Comparison of ENCODE assay signal across 29 cellular contexts in the genomic region with DNA sequence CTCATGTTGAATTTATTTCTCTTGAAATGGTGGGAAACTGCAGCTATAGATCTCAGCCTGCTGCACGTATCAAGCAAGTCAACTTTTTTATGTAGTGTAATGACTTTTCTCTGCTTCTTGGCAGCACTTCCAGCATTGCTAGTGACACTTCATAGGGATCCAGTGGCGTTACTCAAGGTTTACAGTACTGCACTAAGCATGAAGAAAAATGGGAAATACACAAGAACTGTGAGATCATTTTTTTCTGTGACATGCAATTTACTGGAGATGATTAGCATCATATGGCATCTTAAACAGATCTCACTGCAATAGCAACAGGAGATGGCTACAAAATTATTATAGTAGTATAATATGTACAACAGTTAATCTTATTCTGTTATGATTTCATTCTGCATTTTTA.
"Had no signal": no experiment of that assay in that cellular context is flagged by ENCODE, and none has a peak within 500 bp of the region (broad histone marks: within the 10 kb centered on the region; RNA-seq: fewer than 3 reads in every experiment).

No MANE protein-coding gene starts in this region.

- H3K4me1 ChIP-seq: ascending aorta, body of pancreas had no signal

- H3K4me3 ChIP-seq: ascending aorta, body of pancreas, SK-N-MC had no signal

- H3K27me3 ChIP-seq: ascending aorta, body of pancreas had no signal

- H3K4me1 Mint-ChIP-seq: activated naive CD8-positive, alpha-beta T cell treated with anti-CD3 and anti-CD28 coated beads, Interleukin-2, amount 10 ng/mL, durations not matched to agents 7 days and 5 days; T-cell had no signal

- H3K27me3 Mint-ChIP-seq: activated naive CD8-positive, alpha-beta T cell treated with anti-CD3 and anti-CD28 coated beads, Interleukin-2, amount 10 ng/mL, durations not matched to agents 7 days and 5 days; T-cell had no signal

- H3K27ac ChIP-seq: ascending aorta, body of pancreas, SK-N-MC had no signal

- H3K27ac Mint-ChIP-seq: activated CD8-positive, alpha-beta T cell treated with anti-CD3 and anti-CD28 coated beads, Interleukin-2, amount 10 ng/mL, durations not matched to agents 7 days and 5 days; activated naive CD8-positive, alpha-beta T cell treated with anti-CD3 and anti-CD28 coated beads, Interleukin-2, amount 10 ng/mL, durations not matched to agents 7 days and 5 days; T-cell had no signal

- DNase-seq: activated CD4-positive, alpha-beta T cell treated with anti-CD3 and anti-CD28 coated beads for 4 hours; activated CD4-positive, alpha-beta T cell treated with anti-CD3 and anti-CD28 coated beads, Interleukin-2, amount 50 U/mL, for 4 hours; activated CD8-positive, alpha-beta memory T cell treated with anti-CD3 and anti-CD28 coated beads, Interleukin-2, amount 50 U/mL, for 48 hours; activated CD8-positive, alpha-beta T cell treated with anti-CD3 and anti-CD28 coated beads, Interleukin-2, amount 10 ng/mL, durations not matched to agents 7 days and 5 days; activated naive CD4-positive, alpha-beta T cell treated with anti-CD3 and anti-CD28 coated beads, Interleukin-2, amount 50 U/mL, for 16 hours; activated naive CD8-positive, alpha-beta T cell treated with anti-CD3 and anti-CD28 coated beads, Interleukin-2, amount 10 ng/mL, durations not matched to agents 7 days and 5 days; activated T-cell treated with anti-CD3 and anti-CD28 coated beads, Interleukin-2, amount 50 U/mL, for 1 hour; amniotic stem cell; body of pancreas; IMR-90; Kasumi-1; KBM-7; MM.1S; NCI-H1105 treated with DMSO at 0.1 percent for 48 hours; NCI-H1436 treated with DMSO at 0.1 percent for 48 hours; NCI-H187; NCI-H2081; NCI-H510A treated with DMSO at 0.1 percent for 48 hours; NCI-H69; NK-92 treated with Interleukin-12 subunit alpha and Interleukin-12 subunit beta, amount 100 ng/mL, for 24 hours; OCI-M1; RPMI8226; T-cell; T-helper 2 cell had no signal

- H3K4me3 Mint-ChIP-seq: activated CD8-positive, alpha-beta T cell treated with anti-CD3 and anti-CD28 coated beads, Interleukin-2, amount 10 ng/mL, durations not matched to agents 7 days and 5 days; activated naive CD8-positive, alpha-beta T cell treated with anti-CD3 and anti-CD28 coated beads, Interleukin-2, amount 10 ng/mL, durations not matched to agents 7 days and 5 days; T-cell had no signal

- H3K9me3 ChIP-seq: ascending aorta, body of pancreas had no signal

- H3K36me3 ChIP-seq: ascending aorta had no signal

- ATAC-seq: activated CD4-positive, CD25-positive, alpha-beta regulatory T cell treated with anti-CD3 and anti-CD28 coated beads, Interleukin-2, amount 50 U/mL, for 24 hours; activated CD8-positive, alpha-beta T cell treated with anti-CD3 and anti-CD28 coated beads, Interleukin-2, amount 10 ng/mL, durations not matched to agents 7 days and 5 days; body of pancreas; Panc1; Right ventricle myocardium inferior; T-cell had no signal

- H3K36me3 Mint-ChIP-seq: activated naive CD8-positive, alpha-beta T cell treated with anti-CD3 and anti-CD28 coated beads, Interleukin-2, amount 10 ng/mL, durations not matched to agents 7 days and 5 days; T-cell had no signal
